In the genomic region with DNA sequence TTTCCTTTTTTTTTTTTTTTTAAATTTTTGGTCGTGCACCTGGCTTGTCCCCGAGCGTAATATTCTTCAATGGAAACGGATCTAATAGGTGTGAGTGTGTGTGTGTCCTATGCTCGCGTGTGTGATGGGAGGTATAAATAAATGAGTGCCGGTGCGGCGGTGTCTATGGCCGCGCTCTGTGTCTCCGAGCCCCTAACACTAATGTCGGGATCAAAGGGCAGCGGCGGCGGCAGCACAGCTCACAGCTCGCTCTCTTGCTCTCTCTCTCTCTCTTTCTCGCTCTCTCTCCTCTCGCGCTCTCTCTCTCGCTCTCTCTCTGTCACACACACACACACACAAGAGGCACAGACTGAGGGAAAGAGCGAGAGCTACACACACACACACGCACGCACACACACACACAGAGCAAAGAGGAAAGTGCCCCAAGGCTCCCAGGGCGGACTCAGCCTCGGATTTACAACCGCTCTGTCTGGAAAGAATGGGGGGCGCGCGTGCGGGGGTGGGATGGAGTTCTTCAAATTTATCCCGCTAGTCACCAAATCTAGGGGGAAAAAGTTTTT, we compare ENCODE assay signal across 8 cellular contexts.
DNase-seq lines count a peak whose midpoint lies in the region; TF ChIP-seq lines count a peak whose summit lies in the region.

A gene with protein sequence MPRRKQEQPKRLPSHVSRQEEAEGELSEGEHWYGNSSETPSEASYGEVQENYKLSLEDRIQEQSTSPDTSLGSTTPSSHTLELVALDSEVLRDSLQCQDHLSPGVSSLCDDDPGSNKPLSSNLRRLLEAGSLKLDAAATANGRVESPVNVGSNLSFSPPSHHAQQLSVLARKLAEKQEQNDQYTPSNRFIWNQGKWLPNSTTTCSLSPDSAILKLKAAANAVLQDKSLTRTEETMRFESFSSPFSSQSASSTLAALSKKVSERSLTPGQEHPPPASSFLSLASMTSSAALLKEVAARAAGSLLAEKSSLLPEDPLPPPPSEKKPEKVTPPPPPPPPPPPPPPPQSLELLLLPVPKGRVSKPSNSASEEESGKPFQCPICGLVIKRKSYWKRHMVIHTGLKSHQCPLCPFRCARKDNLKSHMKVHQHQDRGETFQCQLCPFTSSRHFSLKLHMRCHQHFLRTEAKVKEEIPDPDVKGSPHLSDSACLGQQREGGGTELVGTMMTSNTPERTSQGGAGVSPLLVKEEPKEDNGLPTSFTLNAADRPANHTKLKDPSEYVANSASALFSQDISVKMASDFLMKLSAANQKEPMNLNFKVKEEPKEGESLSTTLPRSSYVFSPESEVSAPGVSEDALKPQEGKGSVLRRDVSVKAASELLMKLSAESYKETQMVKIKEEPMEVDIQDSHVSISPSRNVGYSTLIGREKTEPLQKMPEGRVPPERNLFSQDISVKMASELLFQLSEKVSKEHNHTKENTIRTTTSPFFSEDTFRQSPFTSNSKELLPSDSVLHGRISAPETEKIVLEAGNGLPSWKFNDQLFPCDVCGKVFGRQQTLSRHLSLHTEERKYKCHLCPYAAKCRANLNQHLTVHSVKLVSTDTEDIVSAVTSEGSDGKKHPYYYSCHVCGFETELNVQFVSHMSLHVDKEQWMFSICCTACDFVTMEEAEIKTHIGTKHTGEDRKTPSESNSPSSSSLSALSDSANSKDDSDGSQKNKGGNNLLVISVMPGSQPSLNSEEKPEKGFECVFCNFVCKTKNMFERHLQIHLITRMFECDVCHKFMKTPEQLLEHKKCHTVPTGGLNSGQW (minus strand): TSS at position 206 of the 560 bp plus-strand sequence. CDS start 416 bp downstream, outside the sequence.

- H3K27ac ChIP-seq in cingulate gyrus (ENCODE audit: low read depth, low read length) (peak within 1 kb of the TSS; percentile 69), layer of hippocampus (ENCODE audit: low read depth, low read length) (peak within 1 kb of the TSS; percentile 73)

- no peak for DNase-seq in HFF-Myc (ENCODE audit: extremely low read depth, low read depth)
- DNase-seq in NCI-H1694 treated with DMSO at 0.1 percent for 48 hours (lab: John Stamatoyannopoulos, UW): peak; percentile 51
- DNase-seq in activated CD4-positive, alpha-beta T cell treated with anti-CD3 and anti-CD28 coated beads for 4 hours: peak; percentile 59 to 62
- peak; percentile 65 for DNase-seq in stimulated activated CD4-positive, alpha-beta T cell treated with anti-CD3 and anti-CD28 coated beads, Interleukin-1b, Interleukin-23, amount 100 ng/mL, for 48 hours
- no peak for DNase-seq in UCSD-AML1 (lab: John Stamatoyannopoulos, UW; ENCODE audit: unreplicated experiment)

- H3K4me3 ChIP-seq in GM08714 (ENCODE audit: low read length) (peak within 1 kb of the TSS; percentile 89), HFF-Myc (replicated peaks; ENCODE audit: low read depth, low read length) (peak within 1 kb of the TSS; percentile 78)

- H3K27me3 ChIP-seq in layer of hippocampus (ENCODE audit: control insufficient read depth, insufficient read depth, low read length): no peaks in the 10 kb centered on the region

- no peak for TF ChIP-seq CTCF in HFF-Myc (IDR thresholded peaks at IDR 0.05; ENCODE audit: low read depth, low read length, missing control alignments)

Comparison
In these comparisons a context has a peak if more than half of its experiments do, and no peak if none do; other contexts are left out.
1. DNase-seq: peak in NCI-H1694 treated with DMSO at 0.1 percent for 48 hours (single experiment), activated CD4-positive, alpha-beta T cell treated with anti-CD3 and anti-CD28 coated beads for 4 hours (2 of 2) and stimulated activated CD4-positive, alpha-beta T cell treated with anti-CD3 and anti-CD28 coated beads, Interleukin-1b, Interleukin-23, amount 100 ng/mL, for 48 hours (single experiment); none in HFF-Myc (single experiment) and UCSD-AML1 (single experiment).